In the genomic region with DNA sequence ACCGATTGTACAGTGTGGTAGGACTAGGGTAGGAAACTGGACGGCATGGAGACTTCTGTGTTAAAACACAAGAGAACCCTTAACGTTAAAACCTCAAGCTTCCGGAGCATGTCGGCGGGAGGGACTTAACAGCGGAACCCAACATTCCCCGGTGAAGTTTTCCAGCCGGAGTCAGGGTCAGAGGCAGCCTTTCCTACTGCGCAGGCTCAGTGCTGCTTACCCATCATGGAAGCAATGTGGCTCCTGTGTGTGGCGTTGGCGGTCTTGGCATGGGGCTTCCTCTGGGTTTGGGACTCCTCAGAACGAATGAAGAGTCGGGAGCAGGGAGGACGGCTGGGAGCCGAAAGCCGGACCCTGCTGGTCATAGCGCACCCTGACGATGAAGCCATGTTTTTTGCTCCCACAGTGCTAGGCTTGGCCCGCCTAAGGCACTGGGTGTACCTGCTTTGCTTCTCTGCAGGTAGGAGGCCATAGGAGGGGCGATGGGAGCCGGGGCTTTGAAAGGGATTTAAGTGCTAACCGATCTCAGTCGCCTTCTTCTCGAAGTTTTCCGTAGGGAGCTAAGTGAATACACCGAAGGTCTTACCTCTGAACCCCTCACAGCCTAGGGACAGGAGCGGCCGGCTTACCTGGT, we compare ENCODE assay signal across 8 cellular contexts. TPM values are rescaled to one million over a fixed set of nuclear protein-coding genes. Genes with fewer than 3 reads are reported as not detected.
A peak's percentile ranks its signal among the peaks of the same experiment; 100 is the strongest.
DNase-seq lines count a peak whose midpoint lies in the region; ATAC-seq and TF ChIP-seq lines count a peak whose summit lies in the region.

PIGL (plus strand) TSS at position 209 of the 634 bp plus-strand sequence; CDS start at position 226, 17 bp downstream.

- peak; percentile 42 for ATAC-seq in GM21423 (IDR thresholded peaks at IDR 0.05; ENCODE audit: unreplicated experiment)
- ATAC-seq in gastroesophageal sphincter = peak; percentile 63

- no peaks in the 10 kb centered on the region for H3K27me3 ChIP-seq in gastroesophageal sphincter
- H3K27me3 ChIP-seq in neuronal stem cell (ENCODE audit: control insufficient read depth in 3 of 3, insufficient read depth in 3 of 3, low read depth in 1 of 3, low read length in 3 of 3) = no peaks in the 10 kb centered on the region

- peak within 1 kb of the TSS; percentile 96 for H3K9ac ChIP-seq in SK-N-MC (ENCODE audit: insufficient read length)
- H3K9ac ChIP-seq in neuronal stem cell (ENCODE audit: low read depth, low read length, poor library complexity) = peak within 1 kb of the TSS; percentile 94

- 0 to 4% methylated on average over 5 to 10 of the region's 29 CpGs for WGBS in gastroesophageal sphincter (ENCODE audit: low coverage in 1 of 2), 2 donors
- no CpG with 5 or more reads among the region's 29 CpGs for WGBS in neuronal stem cell (ENCODE audit: extremely low coverage in 2 of 2, insufficient read length in 2 of 2, insufficient replicate concordance in 1 of 2), 2 donors

- H2BK15ac ChIP-seq in neuronal stem cell (ENCODE audit: low read length) = no peak within 1 kb of the TSS

- H2BK120ac ChIP-seq in neuronal stem cell (ENCODE audit: low read depth, low read length) = no peak within 1 kb of the TSS

- H3K9me3 ChIP-seq in SK-N-MC (ENCODE audit: low read depth, low read length) = no peaks in the 10 kb centered on the region
- no peaks in the 10 kb centered on the region for H3K9me3 ChIP-seq in gastroesophageal sphincter
- H3K9me3 ChIP-seq in neuronal stem cell (replicated peaks in 1 of 2; ENCODE audit: control insufficient read depth in 2 of 2, insufficient read depth in 1 of 2, low read depth in 1 of 2, low read length in 2 of 2) = no peaks in the 10 kb centered on the region

- peak within 1 kb of the TSS; percentile 98 for H2AFZ ChIP-seq in neuronal stem cell (ENCODE audit: low read length)

- peak in 1 of 2 donors; percentile 34 for TF ChIP-seq POLR2A in gastroesophageal sphincter (IDR thresholded peaks at IDR 0.05)

- peak within 1 kb of the TSS; percentile 0 for H2BK5ac ChIP-seq in neuronal stem cell (ENCODE audit: low read length)

- H2BK12ac ChIP-seq in neuronal stem cell (ENCODE audit: low read length) = no peak within 1 kb of the TSS

- H3K23ac ChIP-seq in neuronal stem cell (ENCODE audit: low read depth, low read length, poor library complexity) = peak within 1 kb of the TSS; percentile 97

- H3K18ac ChIP-seq in neuronal stem cell (ENCODE audit: low read length) = peak within 1 kb of the TSS; percentile 92

- H4K8ac ChIP-seq in neuronal stem cell (ENCODE audit: low read depth, low read length) = peak within 1 kb of the TSS; percentile 89

- H4K91ac ChIP-seq in neuronal stem cell (ENCODE audit: low read depth, low read length, poor library complexity) = no peak within 1 kb of the TSS

- no peak within 1 kb of the TSS for H3K4ac ChIP-seq in neuronal stem cell (ENCODE audit: low read length)

- DNase-seq in CMK (ENCODE audit: low read depth) = peak; percentile 85
- peak; percentile 97 for DNase-seq in MV-4-11 (lab: John Stamatoyannopoulos, UW)
- peak; percentile 80 for DNase-seq in SK-N-MC (ENCODE audit: low read depth, low spot score)
- peak; percentile 87 for DNase-seq in activated naive CD4-positive, alpha-beta T cell treated with anti-CD3 and anti-CD28 coated beads, Interleukin-2, amount 50 U/mL, for 16 hours
- DNase-seq in neuronal stem cell (ENCODE audit: low spot score) = peak; percentile 90
- DNase-seq in stromal cell of bone marrow (ENCODE audit: low read depth) = peak; percentile 89

- H3K4me1 ChIP-seq in gastroesophageal sphincter (peaks cover 0 to 59% (median 7%) of the 10 kb centered on the region in 3 donors), neuronal stem cell (ENCODE audit: control insufficient read depth in 2 of 2, insufficient read depth in 1 of 2, low read depth in 1 of 2, low read length in 2 of 2) (peaks cover 3 to 8% of the 10 kb centered on the region in 2 donors)

- peak within 1 kb of the TSS; percentile 67 for H3K4me2 ChIP-seq in neuronal stem cell (ENCODE audit: insufficient read depth, low read length, poor library complexity, severe bottlenecking)

- peak within 1 kb of the TSS; percentile 97 for H3K27ac ChIP-seq in SK-N-MC
- H3K27ac ChIP-seq in gastroesophageal sphincter = peak within 1 kb of the TSS; percentile 86 to 98 (median 96)
- H3K27ac ChIP-seq in neuronal stem cell (replicated peaks; ENCODE audit: low read length) = peak within 1 kb of the TSS; percentile 94

- H3K79me1 ChIP-seq in neuronal stem cell (ENCODE audit: low read depth, low read length) = peaks cover 3% of the 10 kb centered on the region

- no peak for TF ChIP-seq CTCF in gastroesophageal sphincter (IDR thresholded peaks at IDR 0.05)

- H3K36me3 ChIP-seq in SK-N-MC (ENCODE audit: insufficient read depth, low read length) = peaks cover 5% of the 10 kb centered on the region; the same call in 1 of the 2 replicates
- peaks cover 0 to 8% of the 10 kb centered on the region in 2 donors for H3K36me3 ChIP-seq in gastroesophageal sphincter
- H3K36me3 ChIP-seq in neuronal stem cell (replicated peaks in 1 of 2; ENCODE audit: control insufficient read depth in 2 of 2, insufficient read depth in 2 of 2, low read length in 2 of 2) = peaks cover 0 to 7% of the 10 kb centered on the region in 2 donors

- no peak within 1 kb of the TSS for H2AK5ac ChIP-seq in neuronal stem cell (ENCODE audit: low read depth, low read length)

- H3K4me3 ChIP-seq in SK-N-MC = peak within 1 kb of the TSS; percentile 95
- peak within 1 kb of the TSS; percentile 71 to 95 for H3K4me3 ChIP-seq in gastroesophageal sphincter
- H3K4me3 ChIP-seq in neuronal stem cell (ENCODE audit: low read length in 2 of 2) = peak within 1 kb of the TSS; percentile 85 to 98

- H3K14ac ChIP-seq in neuronal stem cell (ENCODE audit: low read length) = no peak within 1 kb of the TSS

- no peak for TF ChIP-seq EP300 in gastroesophageal sphincter (IDR thresholded peaks at IDR 0.05)

RNA-seq across cellular contexts. Expression of gene PIGL, which starts in this region (rescaled TPM):
- total RNA-seq in gastroesophageal sphincter = 10 to 100 TPM in 3 of 4 donors, 1 to 10 TPM in 1; 5.6 to 73.0 (median 29.6) TPM
- 28.5 TPM for polyA plus RNA-seq in neuronal stem cell (2013, experiment 1 of 2)
- polyA plus RNA-seq in neuronal stem cell (2013, experiment 2 of 2) = 26.6 TPM

Comparison
In these comparisons a context has a peak if more than half of its experiments do, and no peak if none do; other contexts are left out.
1. Peak in every context shown above with its lines: DNase-seq, ATAC-seq, H3K4me3 ChIP-seq and H3K27ac ChIP-seq.